22 cellular contexts compared by ENCODE assay signal in the genomic region with DNA sequence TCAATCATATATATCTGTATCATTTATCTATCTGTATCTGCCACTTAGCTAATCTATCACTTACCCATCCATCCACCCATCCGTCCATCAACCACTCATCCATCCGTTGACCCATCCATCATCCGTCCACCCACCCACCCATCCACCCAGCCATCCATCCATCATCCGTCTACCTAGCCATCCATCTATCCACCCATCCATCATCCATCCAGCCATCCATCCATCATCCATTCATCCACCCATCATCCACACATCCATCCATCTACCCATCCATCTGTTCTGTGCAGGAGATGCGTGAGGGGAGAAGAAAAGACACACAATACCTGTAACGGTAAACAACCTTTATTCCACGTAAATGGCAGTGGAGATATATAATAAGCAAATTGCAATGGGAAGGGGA.
"Had no signal": no experiment of that assay in that cellular context is flagged by ENCODE, and none has a peak within 500 bp of the region (broad histone marks: within the 10 kb centered on the region; RNA-seq: fewer than 3 reads in every experiment).

No MANE protein-coding gene starts in this region.

- H3K9me3 ChIP-seq: left ventricle myocardium inferior, lower lobe of right lung, spleen, stomach, thoracic aorta, transverse colon had no signal

- H3K4me2 ChIP-seq: hepatocyte had no signal

- H2AFZ ChIP-seq: hepatocyte, parathyroid adenoma had no signal

- H3K79me2 ChIP-seq: hepatocyte, parathyroid adenoma had no signal

- DNase-seq: effector CD4-positive, alpha-beta T cell; endodermal cell; foreskin melanocyte; left cardiac atrium; lower lobe of right lung; mesenchymal stem cell; midbrain; nephron progenitor cell; stimulated activated CD4-positive, alpha-beta T cell treated with anti-CD3 and anti-CD28 coated beads, Interleukin-15, amount 100 ng/mL, for 24 hours; stimulated activated CD4-positive, alpha-beta T cell treated with anti-CD3 and anti-CD28 coated beads, Interleukin-1b, Interleukin-23, amount 100 ng/mL, for 48 hours; stimulated activated CD4-positive, alpha-beta T cell treated with anti-CD3 and anti-CD28 coated beads, Interleukin-4, amount 100 ng/mL, for 24 hours; stimulated activated naive CD4-positive, alpha-beta T cell; stomach; substantia nigra; transverse colon had no signal

- H3K9ac ChIP-seq: parathyroid adenoma had no signal

- H3K36me3 ChIP-seq: left ventricle myocardium inferior, lower lobe of right lung, spleen, stomach, thoracic aorta, transverse colon had no signal

- H3K27ac Mint-ChIP-seq: endodermal cell, nephron progenitor cell had no signal

- H3K27ac ChIP-seq: coronary artery, hepatocyte, left ventricle myocardium inferior, lower lobe of right lung, parathyroid adenoma, spleen, stomach, thoracic aorta, transverse colon had no signal

- H3K4me1 ChIP-seq: parathyroid adenoma had no signal

- H3K4me3 Mint-ChIP-seq: endodermal cell, nephron progenitor cell had no signal

- H3K4me1 Mint-ChIP-seq: endodermal cell had no signal

- H3K4me3 ChIP-seq: coronary artery, hepatocyte, left ventricle myocardium inferior, lower lobe of right lung, spleen, stomach, thoracic aorta, transverse colon had no signal

- ATAC-seq: lower lobe of right lung, sciatic nerve had no signal
